ENCODE assay signal across 8 cellular contexts in genomic region chr18:13611616-13612110, GRCh38.
DNase-seq lines count a peak whose midpoint lies in the region; ATAC-seq and TF ChIP-seq lines count a peak whose summit lies in the region.

No MANE protein-coding gene starts in this region.

- H3K4me1 Mint-ChIP-seq in Caco-2 (ENCODE audit: low read depth, unreplicated experiment) = no peaks in the 10 kb centered on the region

- H3K4me3 ChIP-seq in IMR-90 (ENCODE audit: insufficient read depth, low read depth, low read length) = no peak overlapping the region
- H3K4me3 ChIP-seq in astrocyte of the cerebellum (ENCODE audit: low read depth, low read length) = peak overlapping the region; percentile 34
- H3K4me3 ChIP-seq in skin epidermis = peak overlapping the region; percentile 1 to 35 (median 18)
- no peak overlapping the region for H3K4me3 ChIP-seq in Caco-2 (ENCODE audit: low read depth, low read length)

- no peak overlapping the region for H2BK20ac ChIP-seq in IMR-90 (ENCODE audit: low read depth, low read length)

- no peaks in the 10 kb centered on the region for H3K36me3 Mint-ChIP-seq in Caco-2 (ENCODE audit: insufficient read depth, unreplicated experiment)

- H3K9me3 ChIP-seq in IMR-90 (ENCODE audit: control insufficient read depth, insufficient read depth, low read length) (no peaks in the 10 kb centered on the region), Caco-2 (no peaks in the 10 kb centered on the region)

- H3K27ac ChIP-seq in IMR-90 (ENCODE audit: insufficient read depth, low read length) (no peak overlapping the region), skin epidermis (peak overlapping the region in 16 of 21 experiments; percentile 10 to 93 (median 73))

- no peak overlapping the region for H2AK5ac ChIP-seq in IMR-90 (ENCODE audit: low read depth, low read length)

- DNase-seq in Ammon's horn (ENCODE audit: low spot score) (peak; percentile 84), IMR-90 (peak; percentile 9), astrocyte of the cerebellum (ENCODE audit: low read depth) (no peak), hypothalamus (lab: John Stamatoyannopoulos, UW) (peak in 34 of 51 donors; percentile 28 to 90 (median 60)), Caco-2 (no peak)

- H3K27me3 ChIP-seq in IMR-90 (ENCODE audit: control insufficient read depth, insufficient read depth, low read length) (peaks cover 26% of the 10 kb centered on the region), Caco-2 (replicated peaks; ENCODE audit: control insufficient read depth, insufficient read depth, low read length) (no peaks in the 10 kb centered on the region)

- no peak overlapping the region for H3K14ac ChIP-seq in IMR-90 (replicated peaks; ENCODE audit: low read depth, low read length)

- H3K9ac ChIP-seq in IMR-90 (ENCODE audit: low read depth, low read length) = no peak overlapping the region

- 0% methylated on average over 4 of the region's 24 CpGs; no CpG with 5 or more reads in 1 of the 2 experiments for WGBS in IMR-90 (ENCODE audit: extremely low coverage in 2 of 2, insufficient read length in 1 of 2), 2 experiments

- no peak overlapping the region for H4K91ac ChIP-seq in IMR-90 (ENCODE audit: insufficient read depth, low read depth, low read length)

- H4K8ac ChIP-seq in IMR-90 (ENCODE audit: low read depth in 2 of 2, low read length in 2 of 2) = no peak overlapping the region

- H3K9me1 ChIP-seq in IMR-90 (ENCODE audit: insufficient read depth, low read length) = no peaks in the 10 kb centered on the region

- no peak overlapping the region for H2AK9ac ChIP-seq in IMR-90 (replicated peaks; ENCODE audit: low read depth, low read length, poor library complexity)

- H3K36me3 ChIP-seq in IMR-90 (ENCODE audit: control insufficient read depth, insufficient read depth, low read length) (no peaks in the 10 kb centered on the region), Caco-2 (ENCODE audit: control insufficient read depth, insufficient read depth, low read length) (no peaks in the 10 kb centered on the region)

- BruUV-seq in IMR-90 (replicated peaks; lab: Mats Ljungman, UMichigan) = no TSS peak
- no TSS peak for BruUV-seq in Caco-2 (replicated peaks; lab: Mats Ljungman, UMichigan)

- no peak overlapping the region for H3K4me3 Mint-ChIP-seq in Caco-2 (ENCODE audit: unreplicated experiment)

- TF ChIP-seq CTCF in IMR-90 (conservative IDR thresholded peaks at IDR 0.05; ENCODE audit: low read depth, low read length) = no peak
- TF ChIP-seq CTCF in astrocyte of the cerebellum (IDR thresholded peaks at IDR 0.05; ENCODE audit: low read depth, low read length, missing control alignments) = no peak
- TF ChIP-seq CTCF in Caco-2 (IDR thresholded peaks at IDR 0.05; ENCODE audit: insufficient read depth in 1 of 2, low read depth in 1 of 2, low read length in 1 of 2, severe bottlenecking in 1 of 2, unreplicated experiment in 1 of 2) = no peak

- no peak overlapping the region for H3K23ac ChIP-seq in IMR-90 (ENCODE audit: low read depth, low read length)

- H3K4me1 ChIP-seq in IMR-90 (ENCODE audit: control insufficient read depth, insufficient read depth, low read length) (no peaks in the 10 kb centered on the region), Caco-2 (no peaks in the 10 kb centered on the region)

- H2BK5ac ChIP-seq in IMR-90 (ENCODE audit: low read depth, low read length, poor library complexity, severe bottlenecking) = no peak overlapping the region

- H4K20me1 ChIP-seq in IMR-90 (ENCODE audit: insufficient read depth, low read length) = no peaks in the 10 kb centered on the region

- no peak overlapping the region for H2BK15ac ChIP-seq in IMR-90 (ENCODE audit: low read depth, low read length)

- no peak overlapping the region for H3K4ac ChIP-seq in IMR-90 (ENCODE audit: low read depth, low read length)

- CTCF ChIA-PET in IMR-90 (lab: Yijun Ruan, JAX) = no interaction called here
- CTCF ChIA-PET in Caco-2 (lab: Charles Lee) = no interaction called here

- no peak for TF ChIP-seq POLR2A in IMR-90 (IDR thresholded peaks at IDR 0.05; ENCODE audit: low read depth, low read length)

- ATAC-seq in GM19351 (IDR thresholded peaks at IDR 0.05; ENCODE audit: unreplicated experiment) (peak; percentile 0), IMR-90 (ENCODE audit: low read depth) (peak; percentile 81), GM19463 (IDR thresholded peaks at IDR 0.05; ENCODE audit: unreplicated experiment) (no peak)

- peak overlapping the region; percentile 33 for H3K4me2 ChIP-seq in IMR-90 (ENCODE audit: low read depth, low read length)

- no peaks in the 10 kb centered on the region for H3K9me3 Mint-ChIP-seq in Caco-2 (ENCODE audit: unreplicated experiment)

- H2AFZ ChIP-seq in IMR-90 (replicated peaks; ENCODE audit: low read length, poor library complexity) = peak overlapping the region; percentile 71

- H4K5ac ChIP-seq in IMR-90 (ENCODE audit: low read depth, low read length) = no peak overlapping the region

- in situ Hi-C loops in IMR-90 (cut with MboI; ENCODE audit: low sequenced_read_pairs) = no loop called here
- in situ Hi-C loops in astrocyte of the cerebellum (cut with HindIII; ENCODE audit: low sequenced_read_pairs) = no loop called here

- TF ChIP-seq RAD21 in IMR-90 (IDR thresholded peaks at IDR 0.05; ENCODE audit: low read length) = no peak

- no peak overlapping the region for H3K56ac ChIP-seq in IMR-90 (ENCODE audit: extremely low read depth, insufficient read depth, low read length)

- POLR2A ChIA-PET in IMR-90 (lab: Charles Lee; ENCODE audit: unreplicated experiment) = no interaction called here
- POLR2A ChIA-PET in Caco-2 (lab: Charles Lee) = no interaction called here

- H3K18ac ChIP-seq in IMR-90 (ENCODE audit: low read depth, low read length) = no peak overlapping the region

- dilution Hi-C loops in IMR-90 (cut with HindIII; ENCODE audit: low sequenced_read_pairs, unreplicated experiment) = no loop called here

- H3K27me3 Mint-ChIP-seq in Caco-2 (ENCODE audit: insufficient read depth, unreplicated experiment) = peaks cover 10% of the 10 kb centered on the region

- no peak overlapping the region for H3K27ac Mint-ChIP-seq in Caco-2 (ENCODE audit: unreplicated experiment)

- no peak overlapping the region for H2BK120ac ChIP-seq in IMR-90 (ENCODE audit: low read depth, low read length)

- H3K79me1 ChIP-seq in IMR-90 (ENCODE audit: low read depth in 1 of 2, low read length in 2 of 2) = no peaks in the 10 kb centered on the region

- intact Hi-C loops in IMR-90 (cut with micrococcal nuclease) = no loop called here
- intact Hi-C loops in Caco-2 (cut with micrococcal nuclease; ENCODE audit: unreplicated experiment) = no loop called here

TF ChIP-seq in IMR-90, 13 proteins besides CTCF, POLR2A, EP300 and RAD21:
- TF ChIP-seq ELK1 (IDR thresholded peaks at IDR 0.05; ENCODE audit: borderline replicate concordance, low read depth, low read length) = no peak
- no peak for TF ChIP-seq NFE2L2 (IDR thresholded peaks at IDR 0.05; ENCODE audit: low read depth, low read length)
- TF ChIP-seq MAFK (IDR thresholded peaks at IDR 0.05; ENCODE audit: low read depth, low read length) = no peak
- TF ChIP-seq MAZ (IDR thresholded peaks at IDR 0.05; ENCODE audit: borderline replicate concordance, low read depth, low read length) = no peak
- no peak for TF ChIP-seq SMC3 (IDR thresholded peaks at IDR 0.05; ENCODE audit: low read depth, low read length)
- TF ChIP-seq RCOR1 (IDR thresholded peaks at IDR 0.05; ENCODE audit: insufficient replicate concordance, low read length) = no peak
- TF ChIP-seq FOS (IDR thresholded peaks at IDR 0.05; ENCODE audit: low read depth, low read length) = no peak
- TF ChIP-seq USF2 (IDR thresholded peaks at IDR 0.05; ENCODE audit: low read depth, low read length) = no peak
- TF ChIP-seq MXI1 (IDR thresholded peaks at IDR 0.05; ENCODE audit: borderline replicate concordance, low read depth, low read length) = no peak
- no peak for TF ChIP-seq CHD1 (IDR thresholded peaks at IDR 0.05; ENCODE audit: low read depth, low read length)
- TF ChIP-seq CEBPB (IDR thresholded peaks at IDR 0.05; ENCODE audit: low read depth, low read length) = no peak

Comparison
In these comparisons a context has a peak if more than half of its experiments do, and no peak if none do; other contexts are left out.
1. DNase-seq: peak in Ammon's horn (single experiment), IMR-90 (single experiment) and hypothalamus (34 of 51); none in astrocyte of the cerebellum (single experiment) and Caco-2 (0 of 2).
2. H3K4me3 ChIP-seq: peak in astrocyte of the cerebellum (single experiment) and skin epidermis (7 of 7); none in IMR-90 (single experiment) and Caco-2 (single experiment).